In the genomic region with DNA sequence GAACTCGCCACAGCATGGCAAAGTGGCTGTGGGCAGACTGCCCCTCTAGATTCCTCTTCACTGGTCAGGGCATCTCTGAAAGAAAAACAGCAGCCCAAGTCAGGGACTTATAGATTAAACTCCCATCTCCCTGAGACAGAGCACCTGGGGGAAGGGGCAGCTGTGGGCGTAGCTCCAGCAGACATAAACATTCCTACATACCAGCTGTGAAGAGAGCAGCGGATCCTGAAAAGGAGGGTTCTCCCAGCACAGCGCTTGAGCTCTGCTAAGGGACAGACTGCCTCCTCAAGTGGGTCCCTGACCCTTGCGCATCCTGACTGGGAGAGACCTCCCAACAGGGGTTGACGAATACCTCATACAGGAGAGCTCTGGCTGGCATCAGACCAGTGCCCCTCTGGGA, we compare ENCODE assay signal across 25 cellular contexts.
"Had no signal": no experiment of that assay in that cellular context is flagged by ENCODE, and none has a peak within 500 bp of the region (broad histone marks: within the 10 kb centered on the region; RNA-seq: fewer than 3 reads in every experiment).

No MANE protein-coding gene starts in this region.

- H3K4me1 ChIP-seq: esophagus squamous epithelium, gastrocnemius medialis, heart right ventricle, left lung, lower lobe of right lung had no signal

- ATAC-seq: effector memory CD8-positive, alpha-beta T cell; esophagus mucosa; gastrocnemius medialis; heart right ventricle; left cardiac atrium; left lung; left ventricle myocardium superior; lower lobe of right lung; mucosa of descending colon; naive thymus-derived CD8-positive, alpha-beta T cell had no signal

- H3K27me3 ChIP-seq: esophagus squamous epithelium, left lung had no signal

- DNase-seq: cortex of kidney; effector CD8-positive, alpha-beta T cell; effector memory CD8-positive, alpha-beta T cell; endodermal cell; erythroblast; esophagus squamous epithelium; foreskin fibroblast; foreskin melanocyte; gastrocnemius medialis; glutamatergic neuron; head of caudate nucleus; heart right ventricle; hippocampal formation; left cardiac atrium; left lung; left ventricle myocardium superior; lower lobe of right lung; mesenchymal stem cell; naive B cell had no signal

- H3K36me3 ChIP-seq: esophagus squamous epithelium, gastrocnemius medialis, heart right ventricle, left lung, lower lobe of right lung had no signal

- H3K4me1 Mint-ChIP-seq: endodermal cell, mesothelial cell of epicardium had no signal

- H3K27me3 Mint-ChIP-seq: dendritic cell treated with granulocyte-macrophage colony-stimulating factor and Interleukin-4, amounts not matched to agents 40 ng/mL and 50 ng/mL, for 4 days had no signal

- H3K27ac Mint-ChIP-seq: dendritic cell treated with granulocyte-macrophage colony-stimulating factor and Interleukin-4, amounts not matched to agents 40 ng/mL and 50 ng/mL, for 4 days; effector memory CD8-positive, alpha-beta T cell; endodermal cell; mesothelial cell of epicardium; naive thymus-derived CD8-positive, alpha-beta T cell had no signal

- H3K4me3 Mint-ChIP-seq: dendritic cell treated with granulocyte-macrophage colony-stimulating factor and Interleukin-4, amounts not matched to agents 40 ng/mL and 50 ng/mL, for 4 days; effector memory CD8-positive, alpha-beta T cell; endodermal cell; mesothelial cell of epicardium; naive B cell; naive thymus-derived CD8-positive, alpha-beta T cell had no signal

- H3K36me3 Mint-ChIP-seq: mesothelial cell of epicardium had no signal

- H3K4me3 ChIP-seq: esophagus squamous epithelium, gastrocnemius medialis, heart right ventricle, left lung, lower lobe of right lung, mucosa of descending colon had no signal

- H3K9me3 Mint-ChIP-seq: effector memory CD8-positive, alpha-beta T cell had no signal

- H3K27ac ChIP-seq: epithelial cell of prostate, esophagus squamous epithelium, gastrocnemius medialis, heart right ventricle, left lung, lower lobe of right lung had no signal
